Comparison of ENCODE assay signal across 25 cellular contexts in the genomic region with DNA sequence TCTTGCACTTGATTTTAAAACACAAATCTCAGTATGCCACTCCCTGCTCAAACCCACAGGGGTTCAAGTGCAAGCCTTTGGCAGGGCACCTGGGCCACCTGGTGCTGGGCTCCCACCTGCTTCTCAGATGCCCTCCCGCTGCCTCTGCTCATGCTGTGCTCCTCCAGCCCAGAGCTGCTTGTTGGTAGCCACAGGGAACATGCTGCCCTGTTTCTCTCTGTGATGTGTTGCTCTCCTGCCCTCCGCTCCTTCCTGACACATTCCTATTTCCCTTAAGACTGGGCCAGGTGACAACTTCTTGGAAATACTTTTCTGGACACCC. TPM values are rescaled to one million over a fixed set of nuclear protein-coding genes. Genes with fewer than 3 reads are reported as not detected.
DNase-seq lines count a peak whose midpoint lies in the region; ATAC-seq and TF ChIP-seq lines count a peak whose summit lies in the region.
"Had no signal": no experiment of that assay in that cellular context is flagged by ENCODE, and none has a peak within 500 bp of the region (broad histone marks: within the 10 kb centered on the region; RNA-seq: fewer than 3 reads in every experiment).

No MANE protein-coding gene starts in this region.

- peak overlapping the region in 8 of 10 donors; percentile 56 to 83 (median 70) for H3K27ac ChIP-seq in heart right ventricle
- no peak overlapping the region for H3K27ac ChIP-seq in neuronal stem cell (replicated peaks; ENCODE audit: low read length)
- H3K27ac ChIP-seq: A549 had no signal

- ATAC-seq in heart right ventricle = peak in 7 of 8 donors; percentile 9 to 70 (median 45)
- no peak for ATAC-seq in HG03457 (IDR thresholded peaks at IDR 0.05; ENCODE audit: unreplicated experiment)
- ATAC-seq: PC-3, T-cell had no signal

- peak overlapping the region; percentile 72 for H2BK15ac ChIP-seq in neuronal stem cell (ENCODE audit: low read length)

- no peak for TF ChIP-seq CTCF in heart right ventricle (IDR thresholded peaks at IDR 0.05)

- peak overlapping the region; percentile 3 for H3K23ac ChIP-seq in neuronal stem cell (ENCODE audit: low read depth, low read length, poor library complexity)

- H3K4me1 ChIP-seq in heart right ventricle (peaks cover 0 to 17% (median 13%) of the 10 kb centered on the region in 9 donors), neuronal stem cell (ENCODE audit: control insufficient read depth in 2 of 2, insufficient read depth in 1 of 2, low read depth in 1 of 2, low read length in 2 of 2) (peaks cover 0 to 10% of the 10 kb centered on the region in 2 donors)
- H3K4me1 ChIP-seq: A549, Caco-2 had no signal

- intact Hi-C loops in heart right ventricle (cut with DNase I) = no loop called here

- in situ Hi-C loops in G401 (cut with HindIII; ENCODE audit: low sequenced_read_pairs) = no loop called here

- H3K9ac ChIP-seq in neuronal stem cell (ENCODE audit: low read depth, low read length, poor library complexity) = no peak overlapping the region

- H3K36me3 ChIP-seq in heart right ventricle = no peaks in the 10 kb centered on the region
- no peaks in the 10 kb centered on the region for H3K36me3 ChIP-seq in neuronal stem cell (replicated peaks in 1 of 2; ENCODE audit: control insufficient read depth in 2 of 2, insufficient read depth in 2 of 2, low read length in 2 of 2)

- no peak overlapping the region for H3K4me3 ChIP-seq in heart right ventricle
- no peak overlapping the region for H3K4me3 ChIP-seq in neuronal stem cell (ENCODE audit: low read length in 2 of 2)
- H3K4me3 ChIP-seq: A549 had no signal

- H3K27me3 ChIP-seq in heart right ventricle = no peaks in the 10 kb centered on the region
- H3K27me3 ChIP-seq in neuronal stem cell (ENCODE audit: control insufficient read depth in 3 of 3, insufficient read depth in 3 of 3, low read depth in 1 of 3, low read length in 3 of 3) = no peaks in the 10 kb centered on the region

- no peak overlapping the region for H2AFZ ChIP-seq in neuronal stem cell (ENCODE audit: low read length)

- H3K4ac ChIP-seq in neuronal stem cell (ENCODE audit: low read length) = no peak overlapping the region

- H3K9me3 ChIP-seq in heart right ventricle = peaks cover 0 to 32% (median 8%) of the 10 kb centered on the region in 11 donors
- peaks cover 3 to 7% of the 10 kb centered on the region in 2 donors for H3K9me3 ChIP-seq in neuronal stem cell (replicated peaks in 1 of 2; ENCODE audit: control insufficient read depth in 2 of 2, insufficient read depth in 1 of 2, low read depth in 1 of 2, low read length in 2 of 2)
- H3K9me3 ChIP-seq: A549 had no signal

- H3K18ac ChIP-seq in neuronal stem cell (ENCODE audit: low read length) = no peak overlapping the region

- 86 to 89% methylated on average over 2 of the region's 2 CpGs for WGBS in heart right ventricle, 2 donors
- WGBS in neuronal stem cell (ENCODE audit: extremely low coverage in 2 of 2, insufficient read length in 2 of 2, insufficient replicate concordance in 1 of 2), 2 donors = no CpG with 5 or more reads among the region's 2 CpGs

- peak; percentile 35 for DNase-seq in G401 (ENCODE audit: low spot score)
- peak in 2 of 3 experiments; percentile 59 to 73 for DNase-seq in NCI-H1417 (lab: John Stamatoyannopoulos, UW)
- DNase-seq in heart right ventricle = no peak
- no peak for DNase-seq in neuronal stem cell (ENCODE audit: low spot score)
- no peak for DNase-seq in DMS153 (lab: John Stamatoyannopoulos, UW)
- DNase-seq in NCI-H1092 (lab: John Stamatoyannopoulos, UW) = no peak
- DNase-seq: CD4-positive, alpha-beta memory T cell; DMS79; EL; MV-4-11; NCI-H1105 treated with DMSO at 0.1 percent for 48 hours; NCI-H187 treated with DMSO at 0.1 percent for 48 hours; NCI-H2171 treated with DMSO at 0.1 percent for 48 hours; NCI-H446; NCI-H524 treated with DMSO at 0.1 percent for 48 hours; NCI-H774; SHP77; T-cell had no signal

- no peak overlapping the region for H2BK120ac ChIP-seq in neuronal stem cell (ENCODE audit: low read depth, low read length)

- no peaks in the 10 kb centered on the region for H3K79me1 ChIP-seq in neuronal stem cell (ENCODE audit: low read depth, low read length)

- H3K14ac ChIP-seq in neuronal stem cell (ENCODE audit: low read length) = no peak overlapping the region

- H2AK5ac ChIP-seq in neuronal stem cell (ENCODE audit: low read depth, low read length) = peak overlapping the region; percentile 58

- H3K4me2 ChIP-seq in neuronal stem cell (ENCODE audit: insufficient read depth, low read length, poor library complexity, severe bottlenecking) = no peak overlapping the region
- H3K4me2 ChIP-seq: A549 had no signal

- no peak overlapping the region for H4K91ac ChIP-seq in neuronal stem cell (ENCODE audit: low read depth, low read length, poor library complexity)

- H4K8ac ChIP-seq in neuronal stem cell (ENCODE audit: low read depth, low read length) = no peak overlapping the region

- no peak overlapping the region for H2BK12ac ChIP-seq in neuronal stem cell (ENCODE audit: low read length)

- no peak overlapping the region for H2BK5ac ChIP-seq in neuronal stem cell (ENCODE audit: low read length)

RNA-seq across cellular contexts. Expression of a gene that starts 27.1 kb away (rescaled TPM):
- total RNA-seq in G401 (2014; rRNA removed; shearing (Covaris generic)) = not detected in 2 replicates
- 10 to 100 TPM in 5 of 10 donors, 1 to 10 TPM in 5; 3.8 to 24.3 (median 10.5) TPM for total RNA-seq in heart right ventricle
- polyA plus RNA-seq in heart right ventricle = 1 to 10 TPM in 1 of 2 donors, under 1 TPM in 1; 0.46 to 3.4 TPM
- 0.04 TPM for polyA plus RNA-seq in neuronal stem cell (2013, experiment 1 of 2)
- 0.03 TPM for polyA plus RNA-seq in neuronal stem cell (2013, experiment 2 of 2)
- total RNA-seq: Caco-2; CD4-positive, alpha-beta memory T cell; LHCN-M2; MCF 10A; SK-MEL-5; T-cell had no signal
- polyA plus RNA-seq: CD4-positive, alpha-beta memory T cell had no signal

Comparison
In these comparisons a context has a peak if more than half of its experiments do, and no peak if none do; other contexts are left out.
1. DNase-seq: peak in G401 (single experiment) and NCI-H1417 (2 of 3); none in heart right ventricle (0 of 2), neuronal stem cell (single experiment), DMS153 (single experiment) and NCI-H1092 (single experiment).